ENCODE assay signal across 13 cellular contexts in genomic region chr6:106530026-106530425, GRCh38.
"Had no signal": no experiment of that assay in that cellular context is flagged by ENCODE, and none has a peak within 500 bp of the region (broad histone marks: within the 10 kb centered on the region; RNA-seq: fewer than 3 reads in every experiment).

No MANE protein-coding gene starts in this region.

- ATAC-seq: mucosa of descending colon; naive thymus-derived CD4-positive, alpha-beta T cell; stimulated activated memory B cell treated with anti-CD40 and anti-IgM and Interleukin-4, amounts not matched to agents 10 μg/mL and 1 μg/mL and 100 μg/mL, for 72 hours; T-cell had no signal

- H3K9me3 Mint-ChIP-seq: activated CD4-positive, alpha-beta memory T cell treated with anti-CD3 and anti-CD28 coated beads for 36 hours; naive thymus-derived CD4-positive, alpha-beta T cell; stimulated activated memory B cell treated with anti-CD40 and anti-IgM and Interleukin-4, amounts not matched to agents 10 μg/mL and 1 μg/mL and 100 μg/mL, for 72 hours; T-cell had no signal

- H3K27me3 Mint-ChIP-seq: activated CD4-positive, alpha-beta memory T cell treated with anti-CD3 and anti-CD28 coated beads for 36 hours; naive thymus-derived CD4-positive, alpha-beta T cell; stimulated activated memory B cell treated with anti-CD40 and anti-IgM and Interleukin-4, amounts not matched to agents 10 μg/mL and 1 μg/mL and 100 μg/mL, for 72 hours; T-cell had no signal

- H3K27me3 ChIP-seq: cardiac muscle cell had no signal

- H3K4me3 ChIP-seq: cardiac muscle cell, mucosa of descending colon had no signal

- DNase-seq: activated CD4-positive, alpha-beta memory T cell treated with anti-CD3 and anti-CD28 coated beads for 36 hours; activated CD4-positive, alpha-beta T cell treated with anti-CD3 and anti-CD28 coated beads for 1 hour; erythroblast; islet precursor cell; mucosa of descending colon; naive thymus-derived CD4-positive, alpha-beta T cell; posterior cingulate gyrus; retina; stimulated activated CD4-positive, alpha-beta T cell treated with anti-CD3 and anti-CD28 coated beads, Interleukin-2, amount 100 ng/mL, for 48 hours; T-cell; T1000 had no signal

- H3K36me3 ChIP-seq: cardiac muscle cell had no signal

- H3K4me3 Mint-ChIP-seq: activated CD4-positive, alpha-beta memory T cell treated with anti-CD3 and anti-CD28 coated beads for 36 hours; naive thymus-derived CD4-positive, alpha-beta T cell; stimulated activated memory B cell treated with anti-CD40 and anti-IgM and Interleukin-4, amounts not matched to agents 10 μg/mL and 1 μg/mL and 100 μg/mL, for 72 hours; T-cell had no signal

- H3K27ac ChIP-seq: cardiac muscle cell had no signal

- H3K27ac Mint-ChIP-seq: stimulated activated memory B cell treated with anti-CD40 and anti-IgM and Interleukin-4, amounts not matched to agents 10 μg/mL and 1 μg/mL and 100 μg/mL, for 72 hours had no signal

- H3K9me3 ChIP-seq: mucosa of descending colon had no signal
